Comparison of ENCODE assay signal across 1 cellular context in the genomic region with DNA sequence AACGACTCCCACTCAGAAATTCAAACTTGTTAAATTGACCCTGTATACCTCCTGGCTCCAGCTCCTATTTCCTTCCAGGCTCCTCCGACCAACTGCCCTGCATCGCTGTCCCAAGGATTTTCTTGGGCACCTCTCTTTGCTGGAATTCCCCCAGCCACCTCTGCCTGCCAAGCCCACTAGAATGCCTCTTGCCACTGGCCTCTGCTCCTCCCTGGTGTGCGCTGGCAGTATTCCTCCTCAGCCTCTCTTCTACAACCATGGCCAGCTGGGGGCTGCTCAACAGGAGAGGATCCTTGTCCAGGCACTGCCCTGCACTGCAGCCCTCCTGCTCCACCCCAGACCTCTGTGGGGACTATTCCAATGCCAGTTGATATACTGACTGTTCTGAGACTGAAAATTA.
TF ChIP-seq lines count a peak whose summit lies in the region.

No MANE protein-coding gene starts in this region.

TF ChIP-seq in H1, 55 proteins besides CTCF, POLR2A, EP300 and RAD21:
- TF ChIP-seq TBP (IDR thresholded peaks at IDR 0.05; ENCODE audit: low read depth, low read length) (no peak), EZH2 (IDR thresholded peaks at IDR 0.05; ENCODE audit: low read depth, low read length, severe bottlenecking) (no peak), RBBP5 (IDR thresholded peaks at IDR 0.05; ENCODE audit: borderline replicate concordance, low read depth, low read length) (no peak), CHD2 (IDR thresholded peaks at IDR 0.05; ENCODE audit: low read length) (no peak), TEAD4 (IDR thresholded peaks at IDR 0.05; ENCODE audit: low read depth, low read length) (no peak), KDM4A (IDR thresholded peaks at IDR 0.05; ENCODE audit: low read depth, low read length, severe bottlenecking) (no peak), TAF1 (IDR thresholded peaks at IDR 0.05; ENCODE audit: low read depth, low read length) (no peak), SIN3A (conservative IDR thresholded peaks at IDR 0.05 in 1 of 2, IDR thresholded peaks at IDR 0.05 in 1 of 2; ENCODE audit: low read depth in 1 of 2, low read length in 2 of 2) (no peak), KDM1A (IDR thresholded peaks at IDR 0.05; ENCODE audit: borderline replicate concordance, low read length) (no peak), SIX5 (IDR thresholded peaks at IDR 0.05; ENCODE audit: low read depth, low read length) (no peak), TAF7 (optimal IDR thresholded peaks at IDR 0.05; ENCODE audit: borderline replicate concordance, low read depth, low read length) (no peak), EGR1 (IDR thresholded peaks at IDR 0.05; ENCODE audit: borderline replicate concordance, low read depth, low read length) (no peak), CHD1 (IDR thresholded peaks at IDR 0.05; ENCODE audit: low read depth, low read length) (no peak), YY1 (IDR thresholded peaks at IDR 0.05; ENCODE audit: low read depth, low read length) (no peak), SP1 (IDR thresholded peaks at IDR 0.05; ENCODE audit: low read depth, low read length) (no peak), BCL11A (IDR thresholded peaks at IDR 0.05; ENCODE audit: low read depth in 2 of 2, low read length in 2 of 2) (no peak), POLR2AphosphoS5 (IDR thresholded peaks at IDR 0.05; ENCODE audit: low read depth, low read length) (no peak)
- TF ChIP-seq, protein P1, sequence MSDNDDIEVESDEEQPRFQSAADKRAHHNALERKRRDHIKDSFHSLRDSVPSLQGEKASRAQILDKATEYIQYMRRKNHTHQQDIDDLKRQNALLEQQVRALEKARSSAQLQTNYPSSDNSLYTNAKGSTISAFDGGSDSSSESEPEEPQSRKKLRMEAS (IDR thresholded peaks at IDR 0.05): no peak
- TF ChIP-seq, protein P2, sequence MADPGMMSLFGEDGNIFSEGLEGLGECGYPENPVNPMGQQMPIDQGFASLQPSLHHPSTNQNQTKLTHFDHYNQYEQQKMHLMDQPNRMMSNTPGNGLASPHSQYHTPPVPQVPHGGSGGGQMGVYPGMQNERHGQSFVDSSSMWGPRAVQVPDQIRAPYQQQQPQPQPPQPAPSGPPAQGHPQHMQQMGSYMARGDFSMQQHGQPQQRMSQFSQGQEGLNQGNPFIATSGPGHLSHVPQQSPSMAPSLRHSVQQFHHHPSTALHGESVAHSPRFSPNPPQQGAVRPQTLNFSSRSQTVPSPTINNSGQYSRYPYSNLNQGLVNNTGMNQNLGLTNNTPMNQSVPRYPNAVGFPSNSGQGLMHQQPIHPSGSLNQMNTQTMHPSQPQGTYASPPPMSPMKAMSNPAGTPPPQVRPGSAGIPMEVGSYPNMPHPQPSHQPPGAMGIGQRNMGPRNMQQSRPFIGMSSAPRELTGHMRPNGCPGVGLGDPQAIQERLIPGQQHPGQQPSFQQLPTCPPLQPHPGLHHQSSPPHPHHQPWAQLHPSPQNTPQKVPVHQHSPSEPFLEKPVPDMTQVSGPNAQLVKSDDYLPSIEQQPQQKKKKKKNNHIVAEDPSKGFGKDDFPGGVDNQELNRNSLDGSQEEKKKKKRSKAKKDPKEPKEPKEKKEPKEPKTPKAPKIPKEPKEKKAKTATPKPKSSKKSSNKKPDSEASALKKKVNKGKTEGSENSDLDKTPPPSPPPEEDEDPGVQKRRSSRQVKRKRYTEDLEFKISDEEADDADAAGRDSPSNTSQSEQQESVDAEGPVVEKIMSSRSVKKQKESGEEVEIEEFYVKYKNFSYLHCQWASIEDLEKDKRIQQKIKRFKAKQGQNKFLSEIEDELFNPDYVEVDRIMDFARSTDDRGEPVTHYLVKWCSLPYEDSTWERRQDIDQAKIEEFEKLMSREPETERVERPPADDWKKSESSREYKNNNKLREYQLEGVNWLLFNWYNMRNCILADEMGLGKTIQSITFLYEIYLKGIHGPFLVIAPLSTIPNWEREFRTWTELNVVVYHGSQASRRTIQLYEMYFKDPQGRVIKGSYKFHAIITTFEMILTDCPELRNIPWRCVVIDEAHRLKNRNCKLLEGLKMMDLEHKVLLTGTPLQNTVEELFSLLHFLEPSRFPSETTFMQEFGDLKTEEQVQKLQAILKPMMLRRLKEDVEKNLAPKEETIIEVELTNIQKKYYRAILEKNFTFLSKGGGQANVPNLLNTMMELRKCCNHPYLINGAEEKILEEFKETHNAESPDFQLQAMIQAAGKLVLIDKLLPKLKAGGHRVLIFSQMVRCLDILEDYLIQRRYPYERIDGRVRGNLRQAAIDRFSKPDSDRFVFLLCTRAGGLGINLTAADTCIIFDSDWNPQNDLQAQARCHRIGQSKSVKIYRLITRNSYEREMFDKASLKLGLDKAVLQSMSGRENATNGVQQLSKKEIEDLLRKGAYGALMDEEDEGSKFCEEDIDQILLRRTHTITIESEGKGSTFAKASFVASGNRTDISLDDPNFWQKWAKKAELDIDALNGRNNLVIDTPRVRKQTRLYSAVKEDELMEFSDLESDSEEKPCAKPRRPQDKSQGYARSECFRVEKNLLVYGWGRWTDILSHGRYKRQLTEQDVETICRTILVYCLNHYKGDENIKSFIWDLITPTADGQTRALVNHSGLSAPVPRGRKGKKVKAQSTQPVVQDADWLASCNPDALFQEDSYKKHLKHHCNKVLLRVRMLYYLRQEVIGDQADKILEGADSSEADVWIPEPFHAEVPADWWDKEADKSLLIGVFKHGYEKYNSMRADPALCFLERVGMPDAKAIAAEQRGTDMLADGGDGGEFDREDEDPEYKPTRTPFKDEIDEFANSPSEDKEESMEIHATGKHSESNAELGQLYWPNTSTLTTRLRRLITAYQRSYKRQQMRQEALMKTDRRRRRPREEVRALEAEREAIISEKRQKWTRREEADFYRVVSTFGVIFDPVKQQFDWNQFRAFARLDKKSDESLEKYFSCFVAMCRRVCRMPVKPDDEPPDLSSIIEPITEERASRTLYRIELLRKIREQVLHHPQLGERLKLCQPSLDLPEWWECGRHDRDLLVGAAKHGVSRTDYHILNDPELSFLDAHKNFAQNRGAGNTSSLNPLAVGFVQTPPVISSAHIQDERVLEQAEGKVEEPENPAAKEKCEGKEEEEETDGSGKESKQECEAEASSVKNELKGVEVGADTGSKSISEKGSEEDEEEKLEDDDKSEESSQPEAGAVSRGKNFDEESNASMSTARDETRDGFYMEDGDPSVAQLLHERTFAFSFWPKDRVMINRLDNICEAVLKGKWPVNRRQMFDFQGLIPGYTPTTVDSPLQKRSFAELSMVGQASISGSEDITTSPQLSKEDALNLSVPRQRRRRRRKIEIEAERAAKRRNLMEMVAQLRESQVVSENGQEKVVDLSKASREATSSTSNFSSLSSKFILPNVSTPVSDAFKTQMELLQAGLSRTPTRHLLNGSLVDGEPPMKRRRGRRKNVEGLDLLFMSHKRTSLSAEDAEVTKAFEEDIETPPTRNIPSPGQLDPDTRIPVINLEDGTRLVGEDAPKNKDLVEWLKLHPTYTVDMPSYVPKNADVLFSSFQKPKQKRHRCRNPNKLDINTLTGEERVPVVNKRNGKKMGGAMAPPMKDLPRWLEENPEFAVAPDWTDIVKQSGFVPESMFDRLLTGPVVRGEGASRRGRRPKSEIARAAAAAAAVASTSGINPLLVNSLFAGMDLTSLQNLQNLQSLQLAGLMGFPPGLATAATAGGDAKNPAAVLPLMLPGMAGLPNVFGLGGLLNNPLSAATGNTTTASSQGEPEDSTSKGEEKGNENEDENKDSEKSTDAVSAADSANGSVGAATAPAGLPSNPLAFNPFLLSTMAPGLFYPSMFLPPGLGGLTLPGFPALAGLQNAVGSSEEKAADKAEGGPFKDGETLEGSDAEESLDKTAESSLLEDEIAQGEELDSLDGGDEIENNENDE (IDR thresholded peaks at IDR 0.05; ENCODE audit: insufficient replicate concordance, low read length): no peak
